Comparison of ENCODE assay signal across 30 cellular contexts in genomic region chr10:122386514-122386913, GRCh38.
"Had no signal": no experiment of that assay in that cellular context is flagged by ENCODE, and none has a peak within 500 bp of the region (broad histone marks: within the 10 kb centered on the region; RNA-seq: fewer than 3 reads in every experiment).

No MANE protein-coding gene starts in this region.

- H3K36me3 ChIP-seq: ascending aorta, cardiac muscle cell, sigmoid colon, suprapubic skin had no signal

- H3K9me3 ChIP-seq: ascending aorta, sigmoid colon, stomach, suprapubic skin, tibial nerve had no signal

- H3K27me3 ChIP-seq: ascending aorta, cardiac muscle cell, heart right ventricle, sigmoid colon, stomach, suprapubic skin, tibial nerve had no signal

- H3K4me3 ChIP-seq: ascending aorta, cardiac muscle cell, heart right ventricle, sigmoid colon, smooth muscle cell, stomach, suprapubic skin, tibial nerve had no signal

- H3K27ac ChIP-seq: ascending aorta, cardiac muscle cell, sigmoid colon, stomach, suprapubic skin, tibial nerve, VCaP had no signal

- H3K4me1 ChIP-seq: ascending aorta, tibial nerve had no signal

- FAIRE-seq: endothelial cell of umbilical vein, TTC549 had no signal

- DNase-seq: activated CD4-positive, alpha-beta T cell treated with anti-CD3 and anti-CD28 coated beads for 48 hours; activated CD4-positive, alpha-beta T cell treated with anti-CD3 and anti-CD28 coated beads, Interleukin-2, amount 50 U/mL, for 48 hours; activated CD8-positive, alpha-beta memory T cell treated with anti-CD3 and anti-CD28 coated beads, Interleukin-2, amount 50 U/mL, for 4 hours; activated effector memory CD4-positive, alpha-beta T cell treated with anti-CD3 and anti-CD28 coated beads, Interleukin-2, amount 50 U/mL, for 16 hours; activated naive CD4-positive, alpha-beta T cell treated with anti-CD3 and anti-CD28 coated beads, Interleukin-2, amount 10 ng/mL, durations not matched to agents 7 days and 5 days; activated naive CD8-positive, alpha-beta T cell treated with anti-CD3 and anti-CD28 coated beads, Interleukin-2, amount 10 ng/mL, durations not matched to agents 7 days and 5 days; activated T-cell treated with anti-CD3 and anti-CD28 coated beads, Interleukin-2, amount 50 U/mL, for 1 hour; cortex of kidney; effector memory CD8-positive, alpha-beta T cell; foreskin fibroblast; heart right ventricle; naive B cell; sigmoid colon; SK-N-SH; stimulated activated CD4-positive, alpha-beta T cell treated with anti-CD3 and anti-CD28 coated beads, Interleukin-1b, Interleukin-23, amount 100 ng/mL, for 48 hours; stimulated activated CD4-positive, alpha-beta T cell treated with anti-CD3 and anti-CD28 coated beads, Interleukin-4, amount 100 ng/mL, for 4 hours; stimulated activated CD8-positive, alpha-beta memory T cell treated with anti-CD3 and anti-CD28 coated beads, Interleukin-4, amount 100 ng/mL, for 48 hours; stomach; SW 1271; T-helper 9 cell had no signal

- H3K9ac ChIP-seq: SK-N-SH had no signal

- ATAC-seq: effector memory CD8-positive, alpha-beta T cell; esophagus mucosa; heart right ventricle; stimulated activated memory B cell treated with anti-CD40 and anti-IgM and Interleukin-4, amounts not matched to agents 10 μg/mL and 1 μg/mL and 100 μg/mL, for 72 hours had no signal

- H3K4me2 ChIP-seq: SK-N-SH, smooth muscle cell had no signal
